ENCODE assay signal across 23 cellular contexts in the genomic region with DNA sequence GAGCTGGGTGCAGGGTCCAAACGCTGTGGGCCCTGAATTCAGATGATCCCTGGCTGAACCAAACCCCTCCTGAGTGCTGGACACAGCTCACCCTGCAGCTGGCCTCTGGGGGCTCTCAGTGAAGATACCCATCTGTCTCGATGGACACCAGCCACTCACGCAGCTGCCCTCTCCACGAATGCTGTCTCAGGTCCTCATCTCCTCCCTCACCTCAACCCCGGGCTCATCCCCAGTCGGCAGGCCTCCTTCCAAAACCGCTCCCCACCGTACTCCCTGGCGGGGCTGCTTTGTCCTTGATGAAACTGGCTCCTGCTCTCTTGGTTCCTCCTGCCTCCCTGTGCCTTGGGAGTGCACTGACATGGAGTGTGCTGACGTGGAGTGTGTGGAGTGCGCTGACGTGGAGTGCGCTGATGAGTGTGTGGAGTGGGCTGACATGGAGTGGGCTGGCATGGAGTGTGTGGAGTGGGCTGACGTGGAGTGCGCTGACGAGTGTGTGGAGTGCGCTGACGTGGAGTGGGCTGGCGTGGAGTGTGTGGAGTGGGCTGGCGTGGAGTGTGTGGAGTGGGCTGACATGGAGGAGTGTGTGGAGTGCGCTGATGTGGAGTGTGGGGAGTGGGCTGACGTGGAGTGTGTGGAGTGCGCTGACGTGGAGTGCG. TPM values are rescaled to one million over a fixed set of nuclear protein-coding genes. Genes with fewer than 3 reads are reported as not detected.
"Had no signal": no experiment of that assay in that cellular context is flagged by ENCODE, and none has a peak within 500 bp of the region (broad histone marks: within the 10 kb centered on the region; RNA-seq: fewer than 3 reads in every experiment).

No MANE protein-coding gene starts in this region.

- H3K9me3 Mint-ChIP-seq: activated CD4-positive, alpha-beta memory T cell treated with anti-CD3 and anti-CD28 coated beads for 36 hours; activated T-helper 17 cell treated with anti-CD3 and anti-CD28 coated beads, Interleukin-2, amount 50 U/mL, for 72 hours; central memory CD8-positive, alpha-beta T cell; memory B cell; naive thymus-derived CD4-positive, alpha-beta T cell had no signal

- H3K4me3 Mint-ChIP-seq: activated CD4-positive, alpha-beta memory T cell treated with anti-CD3 and anti-CD28 coated beads for 36 hours; activated CD8-positive, alpha-beta memory T cell treated with anti-CD3 and anti-CD28 coated beads, Interleukin-2, amount 10 ng/mL, durations not matched to agents 7 days and 5 days; activated T-helper 17 cell treated with anti-CD3 and anti-CD28 coated beads, Interleukin-2, amount 50 U/mL, for 72 hours; central memory CD8-positive, alpha-beta T cell; memory B cell; naive thymus-derived CD4-positive, alpha-beta T cell had no signal

- H3K4me3 ChIP-seq: coronary artery, gastrocnemius medialis, heart right ventricle, thyroid gland had no signal

- H3K27ac ChIP-seq: brain microvascular endothelial cell, coronary artery, gastrocnemius medialis, heart right ventricle, thyroid gland, VCaP had no signal

- DNase-seq: activated CD4-positive, alpha-beta memory T cell treated with anti-CD3 and anti-CD28 coated beads for 36 hours; activated CD8-positive, alpha-beta memory T cell treated with anti-CD3 and anti-CD28 coated beads, Interleukin-2, amount 10 ng/mL, durations not matched to agents 7 days and 5 days; activated naive CD4-positive, alpha-beta T cell; brain microvascular endothelial cell; gastrocnemius medialis; heart right ventricle; naive thymus-derived CD4-positive, alpha-beta T cell; stimulated activated CD4-positive, alpha-beta T cell treated with anti-CD3 and anti-CD28 coated beads, Interleukin-12 subunit alpha, Interleukin-12 subunit beta, amount 100 ng/mL, for 4 hours; stimulated activated CD4-positive, alpha-beta T cell treated with anti-CD3 and anti-CD28 coated beads, Interleukin-2, amount 100 ng/mL, for 24 hours; stimulated activated naive CD4-positive, alpha-beta T cell treated with Interleukin-2 at 50 U/mL for 16 hours; T-helper 2 cell; thyroid gland had no signal

- ATAC-seq: activated CD8-positive, alpha-beta memory T cell treated with anti-CD3 and anti-CD28 coated beads, Interleukin-2, amount 10 ng/mL, durations not matched to agents 7 days and 5 days; activated T-helper 17 cell treated with anti-CD3 and anti-CD28 coated beads, Interleukin-2, amount 50 U/mL, for 72 hours; esophagus mucosa; gastrocnemius medialis; heart right ventricle; naive thymus-derived CD4-positive, alpha-beta T cell had no signal

- FAIRE-seq: endometrium had no signal

- H3K27me3 Mint-ChIP-seq: activated CD4-positive, alpha-beta memory T cell treated with anti-CD3 and anti-CD28 coated beads for 36 hours; activated CD8-positive, alpha-beta memory T cell treated with anti-CD3 and anti-CD28 coated beads, Interleukin-2, amount 10 ng/mL, durations not matched to agents 7 days and 5 days; central memory CD8-positive, alpha-beta T cell had no signal

- H3K36me3 Mint-ChIP-seq: memory B cell; naive thymus-derived CD4-positive, alpha-beta T cell had no signal

- H3K27ac Mint-ChIP-seq: activated CD4-positive, alpha-beta memory T cell treated with anti-CD3 and anti-CD28 coated beads for 36 hours; activated CD8-positive, alpha-beta memory T cell treated with anti-CD3 and anti-CD28 coated beads, Interleukin-2, amount 10 ng/mL, durations not matched to agents 7 days and 5 days; activated T-helper 17 cell treated with anti-CD3 and anti-CD28 coated beads, Interleukin-2, amount 50 U/mL, for 72 hours; memory B cell had no signal

- H3K27me3 ChIP-seq: gastrocnemius medialis, thyroid gland had no signal

- H3K9me3 ChIP-seq: gastrocnemius medialis, heart right ventricle, thyroid gland had no signal

- H3K4me1 Mint-ChIP-seq: activated T-helper 17 cell treated with anti-CD3 and anti-CD28 coated beads, Interleukin-2, amount 50 U/mL, for 72 hours had no signal

- H3K36me3 ChIP-seq: brain microvascular endothelial cell, gastrocnemius medialis, heart right ventricle, thyroid gland had no signal

RNA-seq across cellular contexts. Expression of gene BIRC7, which starts 15.7 kb away (rescaled TPM):
- total RNA-seq: activated CD4-positive, alpha-beta memory T cell treated with anti-CD3 and anti-CD28 coated beads for 36 hours; activated CD8-positive, alpha-beta memory T cell treated with anti-CD3 and anti-CD28 coated beads, Interleukin-2, amount 10 ng/mL, durations not matched to agents 7 days and 5 days; esophagus mucosa; gastrocnemius medialis; naive thymus-derived CD4-positive, alpha-beta T cell; thyroid gland; urinary bladder had no signal
- polyA plus RNA-seq: heart right ventricle; liver; naive thymus-derived CD4-positive, alpha-beta T cell had no signal

RNA-seq across cellular contexts. Expression of gene NKAIN4, which starts 34.3 kb away (rescaled TPM):
- total RNA-seq: activated CD4-positive, alpha-beta memory T cell treated with anti-CD3 and anti-CD28 coated beads for 36 hours; activated CD8-positive, alpha-beta memory T cell treated with anti-CD3 and anti-CD28 coated beads, Interleukin-2, amount 10 ng/mL, durations not matched to agents 7 days and 5 days; activated T-helper 17 cell treated with anti-CD3 and anti-CD28 coated beads, Interleukin-2, amount 50 U/mL, for 72 hours; esophagus mucosa; gastrocnemius medialis; heart right ventricle; mucosa of gallbladder; naive thymus-derived CD4-positive, alpha-beta T cell; subcutaneous adipose tissue had no signal
- polyA plus RNA-seq: liver; naive thymus-derived CD4-positive, alpha-beta T cell had no signal
